1 cellular context compared by ENCODE assay signal in the genomic region with DNA sequence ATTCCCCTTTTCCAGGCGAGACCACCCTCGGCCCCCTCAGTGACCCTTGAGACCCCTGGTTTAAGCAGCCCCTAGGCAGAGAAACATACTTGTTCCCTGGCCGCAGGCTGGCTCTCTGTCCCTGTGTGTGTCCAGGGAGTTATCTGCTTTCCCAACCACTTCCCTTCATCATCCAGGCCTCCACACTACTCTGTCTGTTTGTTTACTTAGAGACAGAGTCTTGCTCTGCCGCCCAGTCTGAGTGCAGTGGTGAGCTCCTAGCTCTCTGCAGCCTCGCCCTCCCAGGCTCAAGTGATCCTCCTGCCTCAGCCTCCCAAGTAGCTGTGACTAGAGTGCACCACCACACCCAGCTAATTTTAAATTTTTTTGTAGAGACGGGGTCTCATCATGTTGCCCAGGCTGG.
TF ChIP-seq lines count a peak whose summit lies in the region.

No MANE protein-coding gene starts in this region.

TF ChIP-seq in HEK293T, 16 proteins besides CTCF, POLR2A, EP300 and RAD21:
- TF ChIP-seq FOXM1 (IDR thresholded peaks at IDR 0.05; ENCODE audit: borderline replicate concordance) (no peak), BHLHE40 (IDR thresholded peaks at IDR 0.05; ENCODE audit: borderline replicate concordance) (no peak), TARDBP (IDR thresholded peaks at IDR 0.05) (no peak), NFRKB (IDR thresholded peaks at IDR 0.05) (no peak), ARNT (IDR thresholded peaks at IDR 0.05) (no peak), L3MBTL2 (conservative IDR thresholded peaks at IDR 0.05) (no peak), FOXK2 (IDR thresholded peaks at IDR 0.05) (no peak), CTBP1 (IDR thresholded peaks at IDR 0.05; ENCODE audit: borderline replicate concordance) (no peak), FOXA1 (IDR thresholded peaks at IDR 0.05) (no peak), SP1 (IDR thresholded peaks at IDR 0.05) (no peak), LEF1 (IDR thresholded peaks at IDR 0.05; ENCODE audit: borderline replicate concordance) (no peak), ELF4 (IDR thresholded peaks at IDR 0.05) (no peak), HDGF (IDR thresholded peaks at IDR 0.05; ENCODE audit: borderline replicate concordance) (no peak), SUZ12 (IDR thresholded peaks at IDR 0.05) (no peak), ZNF384 (IDR thresholded peaks at IDR 0.05) (no peak)
- TF ChIP-seq, protein P1, sequence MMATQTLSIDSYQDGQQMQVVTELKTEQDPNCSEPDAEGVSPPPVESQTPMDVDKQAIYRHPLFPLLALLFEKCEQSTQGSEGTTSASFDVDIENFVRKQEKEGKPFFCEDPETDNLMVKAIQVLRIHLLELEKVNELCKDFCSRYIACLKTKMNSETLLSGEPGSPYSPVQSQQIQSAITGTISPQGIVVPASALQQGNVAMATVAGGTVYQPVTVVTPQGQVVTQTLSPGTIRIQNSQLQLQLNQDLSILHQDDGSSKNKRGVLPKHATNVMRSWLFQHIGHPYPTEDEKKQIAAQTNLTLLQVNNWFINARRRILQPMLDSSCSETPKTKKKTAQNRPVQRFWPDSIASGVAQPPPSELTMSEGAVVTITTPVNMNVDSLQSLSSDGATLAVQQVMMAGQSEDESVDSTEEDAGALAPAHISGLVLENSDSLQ (IDR thresholded peaks at IDR 0.05) = no peak
